ENCODE assay signal across 8 cellular contexts in the genomic region with DNA sequence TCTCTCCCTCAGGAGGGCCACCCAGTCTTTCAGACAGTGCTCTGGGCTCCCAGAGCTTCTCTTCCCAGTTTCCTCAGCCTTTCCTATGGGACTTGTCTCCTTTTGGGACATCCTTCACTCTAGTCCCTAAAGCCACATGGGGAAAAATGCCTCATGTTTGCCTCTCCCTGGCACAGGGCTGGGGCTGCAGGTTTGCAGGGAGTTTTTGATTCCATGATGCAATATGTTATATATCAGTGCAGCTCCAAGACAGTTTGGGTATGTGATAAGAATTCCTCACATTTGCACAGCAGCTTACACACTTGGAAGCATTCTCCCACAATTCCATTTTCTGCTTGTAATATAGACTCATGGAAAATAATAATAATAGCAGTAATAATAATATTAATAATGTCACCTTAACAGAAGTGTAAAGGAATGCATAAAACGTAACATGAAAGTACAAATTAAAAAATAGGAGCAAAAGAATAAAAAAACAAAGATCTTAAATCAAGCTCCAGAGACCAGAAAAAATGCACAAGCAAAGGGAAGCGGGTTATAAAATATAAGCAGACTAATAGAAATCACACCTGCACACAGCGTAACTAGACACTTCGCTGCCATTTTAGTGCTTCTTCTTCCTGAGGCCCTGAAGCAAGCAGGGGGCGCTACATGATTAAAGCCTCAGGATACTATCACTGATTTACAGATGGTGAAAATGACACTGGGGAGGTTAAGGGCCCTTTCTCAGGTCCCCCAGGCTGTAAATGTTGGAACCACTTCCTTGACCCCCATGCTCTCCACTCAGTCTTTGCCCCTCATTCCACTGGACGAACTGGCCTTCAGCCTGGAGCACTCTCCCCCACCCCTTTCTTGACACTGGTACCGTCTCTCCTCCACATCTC.
DNase-seq lines count a peak whose midpoint lies in the region; ATAC-seq and TF ChIP-seq lines count a peak whose summit lies in the region.

No MANE protein-coding gene starts in this region.

- in situ Hi-C loops in GM13977 (cut with MboI; ENCODE audit: low pct_unique_long_range_greater_than_20kb, low sequenced_read_pairs, unreplicated experiment) (no loop called here), gastrocnemius medialis (cut with MboI; ENCODE audit: low sequenced_read_pairs in 4 of 4) (no loop called here)

- H3K27ac ChIP-seq in OCI-LY1 (ENCODE audit: low read depth, low read length, poor library complexity, severe bottlenecking) (no peak overlapping the region), gastrocnemius medialis (peak overlapping the region; percentile 85 to 98 (median 96)), testis (peak overlapping the region in 1 of 2 donors; percentile 88)

- no peak for TF ChIP-seq POLR2A in erythroblast (IDR thresholded peaks at IDR 0.05; ENCODE audit: low read length)
- TF ChIP-seq POLR2A in gastrocnemius medialis (IDR thresholded peaks at IDR 0.05) = no peak
- no peak for TF ChIP-seq POLR2A in testis (IDR thresholded peaks at IDR 0.05)

- no peaks in the 10 kb centered on the region for H3K27me3 ChIP-seq in OCI-LY1 (ENCODE audit: insufficient read depth, low read length)
- no peaks in the 10 kb centered on the region for H3K27me3 ChIP-seq in gastrocnemius medialis
- H3K27me3 ChIP-seq in testis = no peaks in the 10 kb centered on the region

- DNase-seq in GM13977 (ENCODE audit: low spot score) (no peak), erythroblast (lab: John Stamatoyannopoulos, UW) (peak; percentile 60 to 64), gastrocnemius medialis (no peak), middle frontal gyrus (ENCODE audit: extremely low spot score, low spot score) (no peak), testis (no peak)
- no peak for DNase-seq in stimulated activated CD4-positive, alpha-beta T cell treated with anti-CD3 and anti-CD28 coated beads, Interleukin-12 subunit alpha, Interleukin-12 subunit beta, amount 100 ng/mL, for 4 hours

- no peak overlapping the region for H3K9ac ChIP-seq in OCI-LY1 (ENCODE audit: low read length)

- H3K36me3 ChIP-seq in OCI-LY1 (ENCODE audit: insufficient read depth, low read length) (no peaks in the 10 kb centered on the region), gastrocnemius medialis (no peaks in the 10 kb centered on the region), testis (ENCODE audit: low read depth, missing control alignments) (no peaks in the 10 kb centered on the region)

- intact Hi-C loops in gastrocnemius medialis (cut with DNase I; ENCODE audit: low total_unique reads) = no loop called here
- intact Hi-C loops in testis (cut with DNase I; ENCODE audit: low total_unique reads) = no loop called here

- no peaks in the 10 kb centered on the region for H3K4me1 ChIP-seq in OCI-LY1 (ENCODE audit: insufficient read depth, low read length, severe bottlenecking)
- H3K4me1 ChIP-seq in gastrocnemius medialis = peaks cover 38 to 66% of the 10 kb centered on the region in 2 donors
- peaks cover 25% of the 10 kb centered on the region for H3K4me1 ChIP-seq in testis

- H2AFZ ChIP-seq in OCI-LY1 (ENCODE audit: low read length) = no peak overlapping the region

- TF ChIP-seq CTCF in GM13977 (IDR thresholded peaks at IDR 0.05; ENCODE audit: extremely low read depth, insufficient read depth, missing control alignments) = peak; percentile 47
- TF ChIP-seq CTCF in OCI-LY1 (IDR thresholded peaks at IDR 0.05; ENCODE audit: low read length) = peak; percentile 60; the same call in 1 of the 2 replicates
- TF ChIP-seq CTCF in gastrocnemius medialis (IDR thresholded peaks at IDR 0.05 in 4 of 5, conservative IDR thresholded peaks at IDR 0.05 in 1 of 5) = peak in 2 of 5 experiments; percentile 15 to 24
- TF ChIP-seq CTCF in testis (IDR thresholded peaks at IDR 0.05) = peak in 1 of 3 experiments; percentile 24

- H3K9me2 ChIP-seq in OCI-LY1 (ENCODE audit: low read depth, low read length) = no peaks in the 10 kb centered on the region

- H3K9me3 ChIP-seq in OCI-LY1 (ENCODE audit: low read length) = no peaks in the 10 kb centered on the region
- no peaks in the 10 kb centered on the region for H3K9me3 ChIP-seq in gastrocnemius medialis
- no peaks in the 10 kb centered on the region for H3K9me3 ChIP-seq in testis

- no peaks in the 10 kb centered on the region for H3K79me2 ChIP-seq in OCI-LY1 (ENCODE audit: insufficient read depth, low read length)

- no peaks in the 10 kb centered on the region for H3F3A ChIP-seq in OCI-LY1 (ENCODE audit: insufficient read depth, low read length)

- WGBS in testis, 2 donors = 78 to 83% methylated on average over 7 of the region's 7 CpGs

- H3K4me2 ChIP-seq in OCI-LY1 (ENCODE audit: low read length) = no peak overlapping the region

- no peaks in the 10 kb centered on the region for H4K20me1 ChIP-seq in OCI-LY1 (ENCODE audit: insufficient read depth, low read length)

- ATAC-seq in gastrocnemius medialis = no peak
- ATAC-seq in GM21825 (IDR thresholded peaks at IDR 0.05; ENCODE audit: unreplicated experiment) = no peak

- H3K4me3 ChIP-seq in OCI-LY1 (ENCODE audit: low read depth, low read length, poor library complexity, severe bottlenecking) (no peak overlapping the region), gastrocnemius medialis (no peak overlapping the region), testis (no peak overlapping the region)

Comparison
In these comparisons a context has a peak if more than half of its experiments do, and no peak if none do; other contexts are left out.
1. DNase-seq: peak in erythroblast (2 of 2); none in GM13977 (single experiment), gastrocnemius medialis (0 of 2), middle frontal gyrus (single experiment), stimulated activated CD4-positive, alpha-beta T cell treated with anti-CD3 and anti-CD28 coated beads, Interleukin-12 subunit alpha, Interleukin-12 subunit beta, amount 100 ng/mL, for 4 hours (single experiment) and testis (single experiment).